Comparison of ENCODE assay signal across 9 cellular contexts in the genomic region with DNA sequence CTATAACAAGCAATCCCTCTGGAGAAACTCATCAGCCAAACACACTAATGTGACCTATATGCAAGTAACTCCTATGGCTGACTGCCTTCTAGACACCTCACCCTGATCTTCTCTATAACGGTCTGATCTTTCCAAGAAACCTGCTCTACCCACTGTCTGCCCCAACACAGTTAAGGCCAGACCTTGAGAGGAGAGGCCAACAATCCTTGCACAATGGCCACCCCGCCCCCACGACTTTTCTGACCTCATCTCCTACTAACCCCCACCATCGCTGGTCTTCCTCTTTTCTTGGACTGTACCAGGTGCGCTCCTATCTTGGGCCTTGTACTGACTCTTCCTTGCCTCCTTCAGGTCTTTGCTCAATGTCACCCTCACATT. TPM values are rescaled to one million over a fixed set of nuclear protein-coding genes. Genes with fewer than 3 reads are reported as not detected.
DNase-seq lines count a peak whose midpoint lies in the region; ATAC-seq, FAIRE-seq and TF ChIP-seq lines count a peak whose summit lies in the region.
"Had no signal": no experiment of that assay in that cellular context is flagged by ENCODE, and none has a peak within 500 bp of the region (broad histone marks: within the 10 kb centered on the region; RNA-seq: fewer than 3 reads in every experiment).

No MANE protein-coding gene starts in this region.

- H3K4me1 ChIP-seq in Karpas-422 (ENCODE audit: low read length) (peaks cover 32% of the 10 kb centered on the region), mucosa of descending colon (ENCODE audit: low read depth) (no peaks in the 10 kb centered on the region)

- no peak overlapping the region for H3K9ac ChIP-seq in Karpas-422 (ENCODE audit: low read length)

- H3K4me1 Mint-ChIP-seq in activated CD4-positive, alpha-beta memory T cell treated with anti-CD3 and anti-CD28 coated beads for 36 hours (ENCODE audit: low read depth) = peaks cover 53% of the 10 kb centered on the region

- H2AFZ ChIP-seq in Karpas-422 (ENCODE audit: low read length) = no peak overlapping the region

- DNase-seq in GM10248 (ENCODE audit: extremely low spot score) (peak; percentile 29), Karpas-422 (peak; percentile 59), mucosa of descending colon (peak in 1 of 3 donors; percentile 10), RCC 7860 (ENCODE audit: low spot score) (no peak), dedifferentiated amniotic fluid mesenchymal stem cell (ENCODE audit: extremely low spot score) (no peak)
- DNase-seq in activated CD4-positive, alpha-beta memory T cell treated with anti-CD3 and anti-CD28 coated beads for 36 hours = no peak
- DNase-seq: DMS79 treated with DMSO at 0.1 percent for 48 hours, SHP77 treated with DMSO at 0.1 percent for 48 hours had no signal

- peaks cover 100% of the 10 kb centered on the region for H3K79me2 ChIP-seq in Karpas-422 (ENCODE audit: low read length)

- no peak for TF ChIP-seq CTCF in GM10248 (IDR thresholded peaks at IDR 0.05; ENCODE audit: control extremely low read depth, extremely low read depth, low read depth, missing control alignments)
- TF ChIP-seq CTCF in mucosa of descending colon (IDR thresholded peaks at IDR 0.05) = no peak

- no peaks in the 10 kb centered on the region for H3K9me3 ChIP-seq in Karpas-422 (ENCODE audit: low read length)
- H3K9me3 ChIP-seq in mucosa of descending colon = no peaks in the 10 kb centered on the region

- no peaks in the 10 kb centered on the region for H3K9me3 Mint-ChIP-seq in activated CD4-positive, alpha-beta memory T cell treated with anti-CD3 and anti-CD28 coated beads for 36 hours

- peak overlapping the region; percentile 25 for H3K4me2 ChIP-seq in Karpas-422 (ENCODE audit: low read depth, low read length, poor library complexity, severe bottlenecking)

- peak overlapping the region; percentile 73 for H3K27ac ChIP-seq in Karpas-422 (ENCODE audit: low read length)

- H4K20me1 ChIP-seq in Karpas-422 (ENCODE audit: insufficient read depth, low read depth, low read length) = peaks cover 19% of the 10 kb centered on the region; the same call in 1 of the 2 replicates

- H3K36me3 ChIP-seq in Karpas-422 (ENCODE audit: insufficient read depth, low read length) = no peaks in the 10 kb centered on the region
- no peaks in the 10 kb centered on the region for H3K36me3 ChIP-seq in mucosa of descending colon (ENCODE audit: low read depth)

- peak overlapping the region; percentile 63 for H3K27ac Mint-ChIP-seq in activated CD4-positive, alpha-beta memory T cell treated with anti-CD3 and anti-CD28 coated beads for 36 hours

- peaks cover 2% of the 10 kb centered on the region for H3K36me3 Mint-ChIP-seq in activated CD4-positive, alpha-beta memory T cell treated with anti-CD3 and anti-CD28 coated beads for 36 hours

- CTCF ChIA-PET in GM10248 (lab: Yijun Ruan, JAX) = interaction anchor here (0.9 to 1.2 kb wide), 2 partner anchors 8 to 23 kb away, joined by 3 read pairs; no protein-coding TSS in a partner anchor
- CTCF ChIA-PET in activated CD4-positive, alpha-beta memory T cell treated with anti-CD3 and anti-CD28 coated beads for 36 hours (lab: Charles Lee) = interaction anchor here (0.7 to 1.1 kb wide), 2 partner anchors 9 to 33 kb away, joined by 3 read pairs; no protein-coding TSS in a partner anchor

- H3K27me3 Mint-ChIP-seq in activated CD4-positive, alpha-beta memory T cell treated with anti-CD3 and anti-CD28 coated beads for 36 hours = no peaks in the 10 kb centered on the region

- no peaks in the 10 kb centered on the region for H3K27me3 ChIP-seq in Karpas-422 (ENCODE audit: low read length)

- POLR2A ChIA-PET in GM10248 (lab: Yijun Ruan, JAX) = no interaction called here
- POLR2A ChIA-PET in activated CD4-positive, alpha-beta memory T cell treated with anti-CD3 and anti-CD28 coated beads for 36 hours (lab: Charles Lee) = interaction anchor here (2.6 kb wide), 1 partner anchor 12 kb away, joined by 20 read pairs; a partner anchor contains a TSS

- H3K9me2 ChIP-seq in Karpas-422 (replicated peaks; ENCODE audit: insufficient read depth, low read length) = no peaks in the 10 kb centered on the region

- peak; percentile 38 for ATAC-seq in mucosa of descending colon
- ATAC-seq in GM18517 (IDR thresholded peaks at IDR 0.05; ENCODE audit: unreplicated experiment) = no peak

- H3K4me3 ChIP-seq in Karpas-422 (ENCODE audit: low read length) = no peak overlapping the region
- no peak overlapping the region for H3K4me3 ChIP-seq in mucosa of descending colon

- no peak for FAIRE-seq in RCC 7860 (lab: Jason Lieb, UNC)

- H3K4me3 Mint-ChIP-seq in activated CD4-positive, alpha-beta memory T cell treated with anti-CD3 and anti-CD28 coated beads for 36 hours = no peak overlapping the region

- intact Hi-C loops in activated CD4-positive, alpha-beta memory T cell treated with anti-CD3 and anti-CD28 coated beads for 36 hours (cut with micrococcal nuclease) = loop anchor here (1.0 kb wide), 2 partner anchors 11 to 30 kb away; no protein-coding TSS in a partner anchor
- intact Hi-C loops in mucosa of descending colon (cut with DNase I, micrococcal nuclease) = no loop called here

RNA-seq across cellular contexts. Expression of a gene that starts 12.5 kb away (rescaled TPM):
- total RNA-seq in Karpas-422 (2014; rRNA removed; shearing (Covaris generic); ENCODE audit: low replicate concordance) = 20.0 and 20.2 TPM in 2 replicates
- 10 to 100 TPM; 28.3 to 30.6 TPM for total RNA-seq in activated CD4-positive, alpha-beta memory T cell treated with anti-CD3 and anti-CD28 coated beads for 36 hours
- 10 to 100 TPM; 24.0 to 35.0 (median 27.4) TPM for total RNA-seq in mucosa of descending colon

RNA-seq across cellular contexts. Expression of a gene that starts 13.3 kb away (rescaled TPM):
- 53.8 and 62.5 TPM in 2 replicates for total RNA-seq in Karpas-422 (2014; rRNA removed; shearing (Covaris generic); ENCODE audit: low replicate concordance)
- total RNA-seq in activated CD4-positive, alpha-beta memory T cell treated with anti-CD3 and anti-CD28 coated beads for 36 hours = 10 to 100 TPM; 36.5 to 38.5 TPM
- total RNA-seq in mucosa of descending colon = 10 to 100 TPM; 15.2 to 21.7 (median 19.0) TPM

RNA-seq across cellular contexts. Expression of a gene that starts 28.4 kb away (rescaled TPM):
- 39.0 and 59.3 TPM in 2 replicates for total RNA-seq in Karpas-422 (2014; rRNA removed; shearing (Covaris generic); ENCODE audit: low replicate concordance)
- total RNA-seq in activated CD4-positive, alpha-beta memory T cell treated with anti-CD3 and anti-CD28 coated beads for 36 hours = 10 to 100 TPM; 23.3 to 23.5 TPM
- 10 to 100 TPM; 21.9 to 60.4 (median 28.0) TPM for total RNA-seq in mucosa of descending colon

RNA-seq across cellular contexts. Expression of a gene that starts 59.9 kb away (rescaled TPM):
- total RNA-seq in Karpas-422 (2014; rRNA removed; shearing (Covaris generic); ENCODE audit: low replicate concordance) = 91.5 and 94.9 TPM in 2 replicates
- 10 to 100 TPM; 85.3 to 91.1 TPM for total RNA-seq in activated CD4-positive, alpha-beta memory T cell treated with anti-CD3 and anti-CD28 coated beads for 36 hours
- 10 to 100 TPM; 48.5 to 71.0 (median 49.9) TPM for total RNA-seq in mucosa of descending colon

Comparison
In these comparisons a context has a peak if more than half of its experiments do, and no peak if none do; other contexts are left out.
1. DNase-seq: peak in GM10248 (single experiment) and Karpas-422 (single experiment); none in activated CD4-positive, alpha-beta memory T cell treated with anti-CD3 and anti-CD28 coated beads for 36 hours (single experiment), RCC 7860 (single experiment) and dedifferentiated amniotic fluid mesenchymal stem cell (single experiment).